ENCODE assay signal across 1 cellular context in the genomic region with DNA sequence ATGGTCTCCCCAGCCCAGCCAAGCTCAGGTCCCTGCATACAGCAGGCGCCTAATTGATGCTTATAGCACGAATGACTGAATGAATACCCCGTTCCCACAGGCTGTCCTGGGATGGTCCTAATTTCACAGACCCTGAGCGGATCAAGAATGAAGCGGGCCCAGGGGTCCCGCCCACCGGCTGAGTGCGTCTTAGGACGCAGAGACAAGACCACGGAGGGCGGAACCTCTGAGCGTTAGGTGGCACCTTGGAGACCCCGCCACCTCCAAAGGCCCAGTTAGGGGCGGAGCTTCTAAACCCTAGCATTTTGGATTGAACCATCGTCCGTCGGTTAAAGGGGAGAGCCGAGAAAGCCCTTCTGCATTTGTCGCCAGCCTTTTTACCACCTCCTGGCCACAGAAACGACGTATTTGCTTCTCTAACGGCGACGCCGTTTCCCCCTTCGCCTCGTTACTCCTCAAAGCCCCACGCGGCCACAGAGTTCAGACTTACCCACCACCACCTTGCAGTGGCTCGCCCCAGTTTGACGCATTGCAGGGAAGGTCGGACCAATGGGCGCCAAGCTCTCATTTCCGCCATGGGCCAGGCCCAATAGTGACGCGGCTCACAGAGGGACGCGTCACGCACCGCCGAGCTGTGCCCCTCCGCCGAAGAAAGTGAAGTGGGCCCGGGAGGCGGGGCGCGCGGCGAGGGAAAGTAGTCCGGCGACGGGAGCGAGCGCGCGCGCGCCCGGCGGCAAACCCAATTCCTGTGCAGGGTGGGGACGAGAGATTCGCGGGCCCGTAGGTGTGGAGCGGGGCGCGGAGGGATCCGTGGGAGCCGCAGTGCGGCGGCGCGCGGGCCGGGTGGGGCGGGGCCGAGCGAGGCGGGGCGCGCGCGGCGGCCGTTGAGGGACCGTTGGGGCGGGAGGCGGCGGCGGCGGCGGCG.
TF ChIP-seq lines count a peak whose summit lies in the region.

No MANE protein-coding gene starts in this region.

TF ChIP-seq in WTC11, 78 proteins besides CTCF, POLR2A, EP300 and RAD21 (continued from another document and continues in another):
- TF ChIP-seq, protein P1, sequence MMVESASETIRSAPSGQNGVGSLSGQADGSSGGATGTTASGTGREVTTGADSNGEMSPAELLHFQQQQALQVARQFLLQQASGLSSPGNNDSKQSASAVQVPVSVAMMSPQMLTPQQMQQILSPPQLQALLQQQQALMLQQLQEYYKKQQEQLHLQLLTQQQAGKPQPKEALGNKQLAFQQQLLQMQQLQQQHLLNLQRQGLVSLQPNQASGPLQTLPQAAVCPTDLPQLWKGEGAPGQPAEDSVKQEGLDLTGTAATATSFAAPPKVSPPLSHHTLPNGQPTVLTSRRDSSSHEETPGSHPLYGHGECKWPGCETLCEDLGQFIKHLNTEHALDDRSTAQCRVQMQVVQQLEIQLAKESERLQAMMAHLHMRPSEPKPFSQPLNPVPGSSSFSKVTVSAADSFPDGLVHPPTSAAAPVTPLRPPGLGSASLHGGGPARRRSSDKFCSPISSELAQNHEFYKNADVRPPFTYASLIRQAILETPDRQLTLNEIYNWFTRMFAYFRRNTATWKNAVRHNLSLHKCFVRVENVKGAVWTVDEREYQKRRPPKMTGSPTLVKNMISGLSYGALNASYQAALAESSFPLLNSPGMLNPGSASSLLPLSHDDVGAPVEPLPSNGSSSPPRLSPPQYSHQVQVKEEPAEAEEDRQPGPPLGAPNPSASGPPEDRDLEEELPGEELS (CRISPR knock-in tag; IDR thresholded peaks at IDR 0.05), result peak; percentile 30; the same call in 1 of the 2 replicates
- TF ChIP-seq, protein P2, sequence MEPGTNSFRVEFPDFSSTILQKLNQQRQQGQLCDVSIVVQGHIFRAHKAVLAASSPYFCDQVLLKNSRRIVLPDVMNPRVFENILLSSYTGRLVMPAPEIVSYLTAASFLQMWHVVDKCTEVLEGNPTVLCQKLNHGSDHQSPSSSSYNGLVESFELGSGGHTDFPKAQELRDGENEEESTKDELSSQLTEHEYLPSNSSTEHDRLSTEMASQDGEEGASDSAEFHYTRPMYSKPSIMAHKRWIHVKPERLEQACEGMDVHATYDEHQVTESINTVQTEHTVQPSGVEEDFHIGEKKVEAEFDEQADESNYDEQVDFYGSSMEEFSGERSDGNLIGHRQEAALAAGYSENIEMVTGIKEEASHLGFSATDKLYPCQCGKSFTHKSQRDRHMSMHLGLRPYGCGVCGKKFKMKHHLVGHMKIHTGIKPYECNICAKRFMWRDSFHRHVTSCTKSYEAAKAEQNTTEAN (CRISPR knock-in tag; IDR thresholded peaks at IDR 0.05), result no peak
- TF ChIP-seq GTF2I (CRISPR knock-in tag; conservative IDR thresholded peaks at IDR 0.05) (peak; percentile 85), ATF6 (CRISPR knock-in tag; IDR thresholded peaks at IDR 0.05) (no peak), ZNF232 (CRISPR knock-in tag; IDR thresholded peaks at IDR 0.05) (no peak), ZNF425 (CRISPR knock-in tag; conservative IDR thresholded peaks at IDR 0.05) (no peak), ARID4B (CRISPR knock-in tag; IDR thresholded peaks at IDR 0.05; ENCODE audit: borderline replicate concordance) (0 out of 2 replicates have a peak, but pooled peaks have one; percentile 46), TEAD4 (CRISPR knock-in tag; IDR thresholded peaks at IDR 0.05) (no peak), NR3C1 (CRISPR knock-in tag; conservative IDR thresholded peaks at IDR 0.05; ENCODE audit: low read depth) (no peak), EMX1 (CRISPR knock-in tag; IDR thresholded peaks at IDR 0.05) (peak; percentile 77; the same call in 1 of the 2 replicates), GABPB1 (CRISPR knock-in tag; IDR thresholded peaks at IDR 0.05) (no peak), ZNF396 (CRISPR knock-in tag; IDR thresholded peaks at IDR 0.05; ENCODE audit: borderline replicate concordance) (no peak), NFYB (CRISPR knock-in tag; conservative IDR thresholded peaks at IDR 0.05; ENCODE audit: low read depth) (peak; percentile 97), OVOL2 (CRISPR knock-in tag; IDR thresholded peaks at IDR 0.05; ENCODE audit: borderline replicate concordance) (no peak), E2F1 (CRISPR knock-in tag; IDR thresholded peaks at IDR 0.05) (no peak), IRF2 (CRISPR knock-in tag; IDR thresholded peaks at IDR 0.05; ENCODE audit: borderline replicate concordance, low read depth) (no peak), HMGXB4 (CRISPR knock-in tag; IDR thresholded peaks at IDR 0.05) (no peak), ATF3 (CRISPR knock-in tag; conservative IDR thresholded peaks at IDR 0.05) (no peak), ZNF671 (CRISPR knock-in tag; IDR thresholded peaks at IDR 0.05) (no peak), JUN (CRISPR knock-in tag; IDR thresholded peaks at IDR 0.05) (no peak), ATF2 (CRISPR knock-in tag; IDR thresholded peaks at IDR 0.05; ENCODE audit: borderline replicate concordance, low read depth) (no peak), NFE2L1 (CRISPR knock-in tag; IDR thresholded peaks at IDR 0.05) (no peak)
- TF ChIP-seq, protein P3, sequence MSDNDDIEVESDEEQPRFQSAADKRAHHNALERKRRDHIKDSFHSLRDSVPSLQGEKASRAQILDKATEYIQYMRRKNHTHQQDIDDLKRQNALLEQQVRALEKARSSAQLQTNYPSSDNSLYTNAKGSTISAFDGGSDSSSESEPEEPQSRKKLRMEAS (CRISPR knock-in tag; IDR thresholded peaks at IDR 0.05), result peak; percentile 50; the same call in 1 of the 2 replicates
- TF ChIP-seq, protein P4, sequence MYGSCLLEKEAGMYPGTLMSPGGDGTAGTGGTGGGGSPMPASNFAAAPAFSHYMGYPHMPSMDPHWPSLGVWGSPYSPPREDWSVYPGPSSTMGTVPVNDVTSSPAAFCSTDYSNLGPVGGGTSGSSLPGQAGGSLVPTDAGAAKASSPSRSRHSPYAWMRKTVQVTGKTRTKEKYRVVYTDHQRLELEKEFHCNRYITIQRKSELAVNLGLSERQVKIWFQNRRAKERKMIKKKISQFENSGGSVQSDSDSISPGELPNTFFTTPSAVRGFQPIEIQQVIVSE (CRISPR knock-in tag; IDR thresholded peaks at IDR 0.05; ENCODE audit: borderline replicate concordance), result no peak
- TF ChIP-seq, protein P5, sequence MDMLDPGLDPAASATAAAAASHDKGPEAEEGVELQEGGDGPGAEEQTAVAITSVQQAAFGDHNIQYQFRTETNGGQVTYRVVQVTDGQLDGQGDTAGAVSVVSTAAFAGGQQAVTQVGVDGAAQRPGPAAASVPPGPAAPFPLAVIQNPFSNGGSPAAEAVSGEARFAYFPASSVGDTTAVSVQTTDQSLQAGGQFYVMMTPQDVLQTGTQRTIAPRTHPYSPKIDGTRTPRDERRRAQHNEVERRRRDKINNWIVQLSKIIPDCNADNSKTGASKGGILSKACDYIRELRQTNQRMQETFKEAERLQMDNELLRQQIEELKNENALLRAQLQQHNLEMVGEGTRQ (CRISPR knock-in tag; IDR thresholded peaks at IDR 0.05), result no peak; the same call in 1 of the 2 replicates
